Comparison of ENCODE assay signal across 10 cellular contexts in genomic region chr9:87599901-87600610, GRCh38.
A peak's percentile ranks its signal among the peaks of the same experiment; 100 is the strongest.
DNase-seq lines count a peak whose midpoint lies in the region; ATAC-seq and TF ChIP-seq lines count a peak whose summit lies in the region.
"Had no signal": no experiment of that assay in that cellular context is flagged by ENCODE, and none has a peak within 500 bp of the region (broad histone marks: within the 10 kb centered on the region; RNA-seq: fewer than 3 reads in every experiment).

No MANE protein-coding gene starts in this region.

- H3K36me3 Mint-ChIP-seq in stimulated activated naive B cell treated with anti-CD40 and anti-IgM and Interleukin-4, amounts not matched to agents 10 μg/mL and 1 μg/mL and 100 μg/mL, for 72 hours: no peaks in the 10 kb centered on the region
- H3K36me3 Mint-ChIP-seq in immature natural killer cell: no peaks in the 10 kb centered on the region

- H3K27me3 ChIP-seq in heart left ventricle (no peaks in the 10 kb centered on the region), right atrium auricular region (no peaks in the 10 kb centered on the region), colonic mucosa (no peaks in the 10 kb centered on the region), lower lobe of right lung (ENCODE audit: low read depth) (no peaks in the 10 kb centered on the region)
- H3K27me3 ChIP-seq: BLaER1 had no signal

- TF ChIP-seq CTCF in heart left ventricle (IDR thresholded peaks at IDR 0.05) (no peak), right atrium auricular region (IDR thresholded peaks at IDR 0.05) (no peak), colonic mucosa (IDR thresholded peaks at IDR 0.05) (no peak), lower lobe of right lung (IDR thresholded peaks at IDR 0.05) (no peak)

- DNase-seq in heart left ventricle: peak in 1 of 5 donors; percentile 25
- DNase-seq in right atrium auricular region (ENCODE audit: low spot score): no peak
- peak; percentile 32 for DNase-seq in colonic mucosa
- no peak for DNase-seq in lower lobe of right lung
- no peak for DNase-seq in stimulated activated naive B cell treated with anti-CD40 and anti-IgM and Interleukin-4, amounts not matched to agents 10 μg/mL and 1 μg/mL and 100 μg/mL, for 72 hours
- no peak for DNase-seq in immature natural killer cell
- DNase-seq in SIG-M5 treated with dmso at 0.1 percent for 504 hours (lab: John Stamatoyannopoulos, UW; ENCODE audit: unreplicated experiment): no peak

- H3K36me3 ChIP-seq in heart left ventricle (no peaks in the 10 kb centered on the region), right atrium auricular region (no peaks in the 10 kb centered on the region), colonic mucosa (no peaks in the 10 kb centered on the region), lower lobe of right lung (peaks cover 2% of the 10 kb centered on the region)
- H3K36me3 ChIP-seq: BLaER1 had no signal

- H3K4me3 Mint-ChIP-seq in stimulated activated naive B cell treated with anti-CD40 and anti-IgM and Interleukin-4, amounts not matched to agents 10 μg/mL and 1 μg/mL and 100 μg/mL, for 72 hours: no peak overlapping the region
- H3K4me3 Mint-ChIP-seq in immature natural killer cell: no peak overlapping the region

- H3K4me3 ChIP-seq in heart left ventricle (no peak overlapping the region), right atrium auricular region (no peak overlapping the region), colonic mucosa (no peak overlapping the region), lower lobe of right lung (no peak overlapping the region)
- H3K4me3 ChIP-seq: BLaER1 had no signal

- no peak for TF ChIP-seq POLR2A in heart left ventricle (IDR thresholded peaks at IDR 0.05)

- ATAC-seq in heart left ventricle (peak; percentile 11 to 66 (median 56)), lower lobe of right lung (peak; percentile 25 to 64), HG03521 (IDR thresholded peaks at IDR 0.05; ENCODE audit: unreplicated experiment) (no peak)
- ATAC-seq in stimulated activated naive B cell treated with anti-CD40 and anti-IgM and Interleukin-4, amounts not matched to agents 10 μg/mL and 1 μg/mL and 100 μg/mL, for 72 hours (replicated peaks): no peak
- ATAC-seq: left lobe of liver had no signal

- intact Hi-C loops in heart left ventricle (cut with DNase I) (loop anchor here in 2 of 10 donors (5.0 to 10.0 kb wide), 2 partner anchors 47 to 55 kb away; no protein-coding TSS in a partner anchor), colonic mucosa (cut with DNase I) (no loop called here), lower lobe of right lung (cut with DNase I) (no loop called here)

- H3K9me3 ChIP-seq in heart left ventricle: no peaks in the 10 kb centered on the region
- H3K9me3 ChIP-seq in right atrium auricular region: no peaks in the 10 kb centered on the region
- H3K9me3 ChIP-seq in colonic mucosa: no peaks in the 10 kb centered on the region
- no peaks in the 10 kb centered on the region for H3K9me3 ChIP-seq in lower lobe of right lung
- H3K9me3 ChIP-seq: BLaER1 had no signal

- peaks cover 0 to 52% (median 11%) of the 10 kb centered on the region in 12 donors for H3K4me1 ChIP-seq in heart left ventricle
- H3K4me1 ChIP-seq in right atrium auricular region: peaks cover 0 to 53% of the 10 kb centered on the region in 2 donors
- H3K4me1 ChIP-seq in colonic mucosa: peaks cover 16% of the 10 kb centered on the region
- peaks cover 72% of the 10 kb centered on the region for H3K4me1 ChIP-seq in lower lobe of right lung
- H3K4me1 ChIP-seq: BLaER1 had no signal

- H3K9me3 Mint-ChIP-seq in stimulated activated naive B cell treated with anti-CD40 and anti-IgM and Interleukin-4, amounts not matched to agents 10 μg/mL and 1 μg/mL and 100 μg/mL, for 72 hours: no peaks in the 10 kb centered on the region
- no peaks in the 10 kb centered on the region for H3K9me3 Mint-ChIP-seq in immature natural killer cell

- H3K27ac Mint-ChIP-seq in stimulated activated naive B cell treated with anti-CD40 and anti-IgM and Interleukin-4, amounts not matched to agents 10 μg/mL and 1 μg/mL and 100 μg/mL, for 72 hours: no peak overlapping the region
- H3K27ac Mint-ChIP-seq in immature natural killer cell: no peak overlapping the region

- 59 to 63% (median 63%) methylated on average over 17 of the region's 17 CpGs for WGBS in heart left ventricle, 4 donors

- no peaks in the 10 kb centered on the region for H3K4me1 Mint-ChIP-seq in stimulated activated naive B cell treated with anti-CD40 and anti-IgM and Interleukin-4, amounts not matched to agents 10 μg/mL and 1 μg/mL and 100 μg/mL, for 72 hours
- H3K4me1 Mint-ChIP-seq in immature natural killer cell: peaks cover 0 to 2% of the 10 kb centered on the region in 2 donors

- peaks cover 4 to 12% of the 10 kb centered on the region in 2 donors for H3K27me3 Mint-ChIP-seq in stimulated activated naive B cell treated with anti-CD40 and anti-IgM and Interleukin-4, amounts not matched to agents 10 μg/mL and 1 μg/mL and 100 μg/mL, for 72 hours
- peaks cover 3 to 7% (median 4%) of the 10 kb centered on the region in 3 donors for H3K27me3 Mint-ChIP-seq in immature natural killer cell (ENCODE audit: low read depth in 3 of 3)

- peak overlapping the region in 1 of 2 donors; percentile 56 for H3K9ac ChIP-seq in colonic mucosa (ENCODE audit: low read depth in 2 of 2, low read length in 2 of 2)
- H3K9ac ChIP-seq: BLaER1 had no signal

- peak overlapping the region in 2 of 12 donors; percentile 72 for H3K27ac ChIP-seq in heart left ventricle
- H3K27ac ChIP-seq in right atrium auricular region: peak overlapping the region in 1 of 2 donors; percentile 4
- H3K27ac ChIP-seq in colonic mucosa: peak overlapping the region; percentile 55
- H3K27ac ChIP-seq in lower lobe of right lung: peak overlapping the region; percentile 79
- H3K27ac ChIP-seq: BLaER1 had no signal

Comparison
In these comparisons a context has a peak if more than half of its experiments do, and no peak if none do; other contexts are left out.
1. ATAC-seq: peak in heart left ventricle (4 of 4) and lower lobe of right lung (2 of 2); none in HG03521 (single experiment) and stimulated activated naive B cell treated with anti-CD40 and anti-IgM and Interleukin-4, amounts not matched to agents 10 μg/mL and 1 μg/mL and 100 μg/mL, for 72 hours (0 of 2).